Comparison of ENCODE assay signal across 24 cellular contexts in the genomic region with DNA sequence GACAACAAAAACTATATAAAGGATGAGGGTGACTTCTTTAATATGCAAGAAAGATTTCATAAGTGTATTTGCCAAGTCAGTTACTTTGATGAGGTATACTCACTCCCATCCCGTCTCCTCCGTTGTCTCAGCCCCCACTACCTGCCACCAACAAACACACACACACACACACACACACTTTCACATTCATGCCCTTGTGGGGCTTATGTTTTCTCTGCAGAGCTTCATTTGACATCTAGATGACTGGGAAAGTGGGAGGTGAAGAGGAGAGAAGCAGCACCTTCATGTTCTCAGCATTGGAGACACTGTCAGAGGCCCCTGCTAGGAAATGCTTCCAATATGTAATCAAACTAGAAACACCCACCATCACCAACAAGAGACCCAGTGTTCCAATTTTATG.
"Had no signal": no experiment of that assay in that cellular context is flagged by ENCODE, and none has a peak within 500 bp of the region (broad histone marks: within the 10 kb centered on the region; RNA-seq: fewer than 3 reads in every experiment).

No MANE protein-coding gene starts in this region.

- H3K27ac Mint-ChIP-seq: naive thymus-derived CD4-positive, alpha-beta T cell; natural killer cell treated with Interleukin-12 subunit alpha and Interleukin-12 subunit beta and Interleukin-15 and Interleukin-18, amount 100 ng/mL, for 72 hours; stimulated activated effector memory CD8-positive, alpha-beta T cell treated with anti-CD3 and anti-CD28 coated beads, Interleukin-12 subunit alpha, Interleukin-12 subunit beta, amount 100 ng/mL, for 72 hours; stimulated activated naive CD8-positive, alpha-beta T cell treated with anti-CD3 and anti-CD28 coated beads, Interleukin-15, amount 100 ng/mL, for 72 hours; type B pancreatic cell had no signal

- DNase-seq: heart right ventricle; hippocampal formation; kidney; left colon; left lung; midbrain; mucosa of descending colon; naive thymus-derived CD4-positive, alpha-beta T cell; occipital lobe; psoas muscle; right cardiac atrium; stimulated activated CD4-positive, alpha-beta T cell treated with anti-CD3 and anti-CD28 coated beads, Interleukin-12 subunit alpha, Interleukin-12 subunit beta, amount 100 ng/mL, for 4 hours; stimulated activated CD4-positive, alpha-beta T cell treated with anti-CD3 and anti-CD28 coated beads, Interleukin-15, amount 100 ng/mL, for 24 hours; stimulated activated CD4-positive, alpha-beta T cell treated with anti-CD3 and anti-CD28 coated beads, Interleukin-2, amount 100 ng/mL, for 24 hours; stimulated activated CD4-positive, alpha-beta T cell treated with anti-CD3 and anti-CD28 coated beads, Interleukin-4, amount 100 ng/mL, for 1 hour; stimulated activated naive CD4-positive, alpha-beta T cell treated with Interleukin-2 at 50 U/mL for 16 hours; stimulated activated naive CD8-positive, alpha-beta T cell treated with anti-CD3 and anti-CD28 coated beads, Interleukin-15, amount 100 ng/mL, for 72 hours; substantia nigra; uterus had no signal

- H3K36me3 Mint-ChIP-seq: stimulated activated effector memory CD8-positive, alpha-beta T cell treated with anti-CD3 and anti-CD28 coated beads, Interleukin-12 subunit alpha, Interleukin-12 subunit beta, amount 100 ng/mL, for 72 hours had no signal

- ATAC-seq: heart right ventricle; left colon; left lung; mucosa of descending colon; naive thymus-derived CD4-positive, alpha-beta T cell; natural killer cell treated with Interleukin-12 subunit alpha and Interleukin-12 subunit beta and Interleukin-15 and Interleukin-18, amount 100 ng/mL, for 72 hours; psoas muscle; right cardiac atrium; sciatic nerve; stimulated activated effector memory CD8-positive, alpha-beta T cell treated with anti-CD3 and anti-CD28 coated beads, Interleukin-12 subunit alpha, Interleukin-12 subunit beta, amount 100 ng/mL, for 72 hours; stimulated activated naive CD8-positive, alpha-beta T cell treated with anti-CD3 and anti-CD28 coated beads, Interleukin-15, amount 100 ng/mL, for 72 hours had no signal

- H3K27me3 Mint-ChIP-seq: type B pancreatic cell had no signal

- H3K4me3 Mint-ChIP-seq: naive thymus-derived CD4-positive, alpha-beta T cell; natural killer cell treated with Interleukin-12 subunit alpha and Interleukin-12 subunit beta and Interleukin-15 and Interleukin-18, amount 100 ng/mL, for 72 hours; neural crest cell; stimulated activated effector memory CD8-positive, alpha-beta T cell treated with anti-CD3 and anti-CD28 coated beads, Interleukin-12 subunit alpha, Interleukin-12 subunit beta, amount 100 ng/mL, for 72 hours; stimulated activated naive CD8-positive, alpha-beta T cell treated with anti-CD3 and anti-CD28 coated beads, Interleukin-15, amount 100 ng/mL, for 72 hours; type B pancreatic cell had no signal
